Comparison of ENCODE assay signal across 1 cellular context in the genomic region with DNA sequence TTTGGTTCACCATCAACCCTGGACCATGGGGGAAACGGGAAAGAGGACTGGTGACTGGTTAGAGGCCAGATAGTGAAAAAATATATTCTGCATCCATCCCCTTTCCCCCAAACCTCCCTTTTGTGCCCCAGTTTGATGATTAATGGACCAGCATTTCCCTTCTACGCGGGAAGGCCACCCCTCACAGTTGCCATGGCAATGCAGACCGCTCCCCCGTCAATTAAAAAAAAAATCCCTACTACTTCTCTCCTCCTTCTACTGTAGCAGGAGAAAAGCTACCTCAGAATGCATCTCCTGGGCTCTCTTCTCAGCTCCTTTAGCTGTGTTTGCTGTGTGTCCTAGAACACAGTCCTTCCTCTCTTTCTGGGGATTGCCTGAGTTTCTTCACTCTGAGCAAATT.
TF ChIP-seq lines count a peak whose summit lies in the region.

No MANE protein-coding gene starts in this region.

TF ChIP-seq in IMR-90, 13 proteins besides CTCF, POLR2A, EP300 and RAD21:
- TF ChIP-seq, protein P1, sequence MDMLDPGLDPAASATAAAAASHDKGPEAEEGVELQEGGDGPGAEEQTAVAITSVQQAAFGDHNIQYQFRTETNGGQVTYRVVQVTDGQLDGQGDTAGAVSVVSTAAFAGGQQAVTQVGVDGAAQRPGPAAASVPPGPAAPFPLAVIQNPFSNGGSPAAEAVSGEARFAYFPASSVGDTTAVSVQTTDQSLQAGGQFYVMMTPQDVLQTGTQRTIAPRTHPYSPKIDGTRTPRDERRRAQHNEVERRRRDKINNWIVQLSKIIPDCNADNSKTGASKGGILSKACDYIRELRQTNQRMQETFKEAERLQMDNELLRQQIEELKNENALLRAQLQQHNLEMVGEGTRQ (IDR thresholded peaks at IDR 0.05; ENCODE audit: low read depth, low read length) = no peak
- TF ChIP-seq MAFK (IDR thresholded peaks at IDR 0.05; ENCODE audit: low read depth, low read length) = no peak
- no peak for TF ChIP-seq RFX5 (IDR thresholded peaks at IDR 0.05; ENCODE audit: low read depth, low read length)
- TF ChIP-seq MXI1 (IDR thresholded peaks at IDR 0.05; ENCODE audit: borderline replicate concordance, low read depth, low read length) = no peak
- no peak for TF ChIP-seq CHD1 (IDR thresholded peaks at IDR 0.05; ENCODE audit: low read depth, low read length)
- no peak for TF ChIP-seq FOS (IDR thresholded peaks at IDR 0.05; ENCODE audit: low read depth, low read length)
- TF ChIP-seq, protein P2, sequence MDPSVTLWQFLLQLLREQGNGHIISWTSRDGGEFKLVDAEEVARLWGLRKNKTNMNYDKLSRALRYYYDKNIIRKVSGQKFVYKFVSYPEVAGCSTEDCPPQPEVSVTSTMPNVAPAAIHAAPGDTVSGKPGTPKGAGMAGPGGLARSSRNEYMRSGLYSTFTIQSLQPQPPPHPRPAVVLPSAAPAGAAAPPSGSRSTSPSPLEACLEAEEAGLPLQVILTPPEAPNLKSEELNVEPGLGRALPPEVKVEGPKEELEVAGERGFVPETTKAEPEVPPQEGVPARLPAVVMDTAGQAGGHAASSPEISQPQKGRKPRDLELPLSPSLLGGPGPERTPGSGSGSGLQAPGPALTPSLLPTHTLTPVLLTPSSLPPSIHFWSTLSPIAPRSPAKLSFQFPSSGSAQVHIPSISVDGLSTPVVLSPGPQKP (IDR thresholded peaks at IDR 0.05; ENCODE audit: borderline replicate concordance, low read depth, low read length) = no peak
- TF ChIP-seq BHLHE40 (IDR thresholded peaks at IDR 0.05; ENCODE audit: low read depth, low read length) = no peak
- TF ChIP-seq MAZ (IDR thresholded peaks at IDR 0.05; ENCODE audit: borderline replicate concordance, low read depth, low read length) = no peak
- TF ChIP-seq RCOR1 (IDR thresholded peaks at IDR 0.05; ENCODE audit: insufficient replicate concordance, low read length) = no peak
- TF ChIP-seq NFE2L2 (IDR thresholded peaks at IDR 0.05; ENCODE audit: low read depth, low read length) = no peak
- TF ChIP-seq CEBPB (IDR thresholded peaks at IDR 0.05; ENCODE audit: low read depth, low read length) = no peak
- no peak for TF ChIP-seq SMC3 (IDR thresholded peaks at IDR 0.05; ENCODE audit: low read depth, low read length)
